ENCODE assay signal across 24 cellular contexts in the genomic region with DNA sequence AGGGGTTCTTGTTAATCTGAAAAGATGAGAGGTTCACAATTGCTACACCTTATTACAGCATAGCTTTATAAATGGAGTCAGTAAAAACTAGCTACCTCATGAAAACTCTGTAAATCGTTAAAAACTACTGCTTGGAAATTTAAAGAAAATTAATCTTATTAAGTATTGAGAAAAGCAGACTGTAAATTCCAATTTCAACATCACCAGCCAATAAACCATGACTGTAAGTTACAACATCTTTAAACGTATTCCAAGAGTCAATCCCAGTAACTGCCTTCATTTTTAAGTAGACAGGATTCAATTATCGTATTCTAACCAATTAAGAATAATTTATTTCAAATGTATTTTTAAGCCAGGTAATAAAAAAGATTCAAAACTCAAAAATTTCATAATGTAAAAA.
"Had no signal": no experiment of that assay in that cellular context is flagged by ENCODE, and none has a peak within 500 bp of the region (broad histone marks: within the 10 kb centered on the region; RNA-seq: fewer than 3 reads in every experiment).

No MANE protein-coding gene starts in this region.

- DNase-seq: activated CD4-positive, alpha-beta memory T cell treated with anti-CD3 and anti-CD28 coated beads, Interleukin-2, amount 10 ng/mL, durations not matched to agents 7 days and 5 days; activated CD4-positive, alpha-beta T cell treated with anti-CD3 and anti-CD28 coated beads for 36 hours; activated CD4-positive, alpha-beta T cell treated with anti-CD3 and anti-CD28 coated beads, Interleukin-2, amount 50 U/mL, for 1 hour; activated naive CD4-positive, alpha-beta T cell treated with anti-CD3 and anti-CD28 coated beads, Interleukin-2, amount 50 U/mL, for 16 hours; activated naive CD8-positive, alpha-beta T cell treated with anti-CD3 and anti-CD28 coated beads, Interleukin-2, amount 10 ng/mL, durations not matched to agents 7 days and 5 days; activated T-cell treated with anti-CD3 and anti-CD28 coated beads for 4 hours; activated T-cell treated with anti-CD3 and anti-CD28 coated beads, Interleukin-2, amount 50 U/mL, for 72 hours; amniotic stem cell; body of pancreas; central memory CD4-positive, alpha-beta T cell; Karpas-422; MM.1S; NCI-H1436 treated with DMSO at 0.1 percent for 48 hours; NCI-H187; NCI-H2081; NCI-H510A treated with DMSO at 0.1 percent for 48 hours; Right ventricle myocardium superior; RPMI8226; T-cell; WERI-Rb-1 had no signal

- H3K27ac Mint-ChIP-seq: activated CD4-positive, alpha-beta memory T cell treated with anti-CD3 and anti-CD28 coated beads, Interleukin-2, amount 10 ng/mL, durations not matched to agents 7 days and 5 days; activated CD4-positive, alpha-beta T cell treated with anti-CD3 and anti-CD28 coated beads for 36 hours; activated naive CD8-positive, alpha-beta T cell treated with anti-CD3 and anti-CD28 coated beads, Interleukin-2, amount 10 ng/mL, durations not matched to agents 7 days and 5 days; activated T-cell treated with anti-CD3 and anti-CD28 coated beads, Interleukin-2, amount 50 U/mL, for 72 hours; T-cell had no signal

- H3K9me3 Mint-ChIP-seq: activated CD4-positive, alpha-beta memory T cell treated with anti-CD3 and anti-CD28 coated beads, Interleukin-2, amount 10 ng/mL, durations not matched to agents 7 days and 5 days; activated T-cell treated with anti-CD3 and anti-CD28 coated beads, Interleukin-2, amount 50 U/mL, for 72 hours; T-cell had no signal

- H3K27me3 Mint-ChIP-seq: activated CD4-positive, alpha-beta memory T cell treated with anti-CD3 and anti-CD28 coated beads, Interleukin-2, amount 10 ng/mL, durations not matched to agents 7 days and 5 days; activated CD4-positive, alpha-beta T cell treated with anti-CD3 and anti-CD28 coated beads for 36 hours; activated naive CD8-positive, alpha-beta T cell treated with anti-CD3 and anti-CD28 coated beads, Interleukin-2, amount 10 ng/mL, durations not matched to agents 7 days and 5 days; T-cell had no signal

- H3K27me3 ChIP-seq: ascending aorta, body of pancreas, SJSA1 had no signal

- H3K27ac ChIP-seq: ascending aorta, body of pancreas, SJSA1, WERI-Rb-1 had no signal

- H3K4me3 ChIP-seq: ascending aorta, body of pancreas, K562, SJSA1 had no signal

- H3K4me1 ChIP-seq: body of pancreas had no signal

- H3K4me3 Mint-ChIP-seq: activated CD4-positive, alpha-beta memory T cell treated with anti-CD3 and anti-CD28 coated beads, Interleukin-2, amount 10 ng/mL, durations not matched to agents 7 days and 5 days; activated CD4-positive, alpha-beta T cell treated with anti-CD3 and anti-CD28 coated beads for 36 hours; activated naive CD8-positive, alpha-beta T cell treated with anti-CD3 and anti-CD28 coated beads, Interleukin-2, amount 10 ng/mL, durations not matched to agents 7 days and 5 days; activated T-cell treated with anti-CD3 and anti-CD28 coated beads, Interleukin-2, amount 50 U/mL, for 72 hours; T-cell had no signal

- FAIRE-seq: bronchial epithelial cell, K562 had no signal

- H3K36me3 ChIP-seq: ascending aorta, SJSA1, WERI-Rb-1 had no signal

- H3K9me3 ChIP-seq: ascending aorta, body of pancreas, SJSA1 had no signal
